ENCODE assay signal across 21 cellular contexts in genomic region chr9:130471411-130472183, GRCh38.
"Had no signal": no experiment of that assay in that cellular context is flagged by ENCODE, and none has a peak within 500 bp of the region (broad histone marks: within the 10 kb centered on the region; RNA-seq: fewer than 3 reads in every experiment).

No MANE protein-coding gene starts in this region.

- H3K4me2 ChIP-seq: smooth muscle cell had no signal

- H3K27ac ChIP-seq: coronary artery, esophagus squamous epithelium, gastrocnemius medialis, heart left ventricle, sigmoid colon, stomach, transverse colon had no signal

- H3K9me3 ChIP-seq: esophagus squamous epithelium, gastrocnemius medialis, heart left ventricle, sigmoid colon, stomach, transverse colon had no signal

- H3K27me3 ChIP-seq: gastrocnemius medialis, heart left ventricle, sigmoid colon had no signal

- H3K4me1 ChIP-seq: esophagus squamous epithelium, gastrocnemius medialis, heart left ventricle, sigmoid colon, stomach, transverse colon had no signal

- DNase-seq: activated B cell treated with CpG ODN at 0.5 μM for 24 hours; activated CD4-positive, alpha-beta T cell treated with anti-CD3 and anti-CD28 coated beads for 4 hours; activated CD4-positive, alpha-beta T cell treated with anti-CD3 and anti-CD28 coated beads, Interleukin-2, amount 50 U/mL, for 48 hours; activated CD8-positive, alpha-beta memory T cell treated with anti-CD3 and anti-CD28 coated beads, Interleukin-2, amount 50 U/mL, for 48 hours; activated naive CD4-positive, alpha-beta T cell treated with Interleukin-2 at 50 U/mL for 16 hours; activated naive CD8-positive, alpha-beta T cell treated with anti-CD3 and anti-CD28 coated beads, Interleukin-2, amount 10 ng/mL, durations not matched to agents 7 days and 5 days; activated T-cell treated with anti-CD3 and anti-CD28 coated beads, Interleukin-2, amount 50 U/mL, for 4 hours; amniotic stem cell; cerebellar nuclear complex; endodermal cell; esophagus squamous epithelium; gastrocnemius medialis; heart left ventricle; posterior cingulate gyrus; sigmoid colon; stimulated activated CD4-positive, alpha-beta T cell treated with anti-CD3 and anti-CD28 coated beads, Interleukin-15, amount 100 ng/mL, for 24 hours; stomach; T1000; transverse colon had no signal

- H3K4me3 ChIP-seq: coronary artery, esophagus squamous epithelium, gastrocnemius medialis, heart left ventricle, sigmoid colon, smooth muscle cell, stomach, transverse colon had no signal

- H3K36me3 ChIP-seq: gastrocnemius medialis, transverse colon had no signal
